22 cellular contexts compared by ENCODE assay signal in genomic region chr12:6416596-6416995, GRCh38. TPM values are rescaled to one million over a fixed set of nuclear protein-coding genes. Genes with fewer than 3 reads are reported as not detected.
DNase-seq lines count a peak whose midpoint lies in the region; ATAC-seq and TF ChIP-seq lines count a peak whose summit lies in the region.
"Had no signal": no experiment of that assay in that cellular context is flagged by ENCODE, and none has a peak within 500 bp of the region (broad histone marks: within the 10 kb centered on the region; RNA-seq: fewer than 3 reads in every experiment).

No MANE protein-coding gene starts in this region.

- no peak for TF ChIP-seq CTCF in NB4 (IDR thresholded peaks at IDR 0.05; ENCODE audit: low read depth, low read length)
- TF ChIP-seq CTCF in heart left ventricle (IDR thresholded peaks at IDR 0.05) = no peak

- 82 to 92% (median 87%) methylated on average over 3 of the region's 3 CpGs for WGBS in heart left ventricle, 4 donors

- no peaks in the 10 kb centered on the region for H3K9me3 ChIP-seq in heart left ventricle

- H3K27me3 ChIP-seq in heart left ventricle = no peaks in the 10 kb centered on the region

- H3K27ac Mint-ChIP-seq in activated CD8-positive, alpha-beta memory T cell treated with anti-CD3 and anti-CD28 coated beads, Interleukin-2, amount 10 ng/mL, durations not matched to agents 7 days and 5 days = no peak overlapping the region
- no peak overlapping the region for H3K27ac Mint-ChIP-seq in stimulated activated effector memory CD8-positive, alpha-beta T cell treated with anti-CD3 and anti-CD28 coated beads, Interleukin-12 subunit alpha, Interleukin-12 subunit beta, amount 100 ng/mL, for 72 hours
- H3K27ac Mint-ChIP-seq: activated naive CD4-positive, alpha-beta T cell treated with anti-CD3 and anti-CD28 coated beads, Interleukin-2, amount 50 U/mL, for 24 hours; brain; CD4-positive, alpha-beta T cell had no signal

- H3K27me3 Mint-ChIP-seq in activated CD8-positive, alpha-beta memory T cell treated with anti-CD3 and anti-CD28 coated beads, Interleukin-2, amount 10 ng/mL, durations not matched to agents 7 days and 5 days = peaks cover 3% of the 10 kb centered on the region
- H3K27me3 Mint-ChIP-seq: activated naive CD4-positive, alpha-beta T cell treated with anti-CD3 and anti-CD28 coated beads, Interleukin-2, amount 50 U/mL, for 24 hours; CD4-positive, alpha-beta T cell had no signal

- H3K9me3 Mint-ChIP-seq in activated CD8-positive, alpha-beta memory T cell treated with anti-CD3 and anti-CD28 coated beads, Interleukin-2, amount 10 ng/mL, durations not matched to agents 7 days and 5 days (ENCODE audit: low read depth) = no peaks in the 10 kb centered on the region
- H3K9me3 Mint-ChIP-seq in stimulated activated effector memory CD8-positive, alpha-beta T cell treated with anti-CD3 and anti-CD28 coated beads, Interleukin-12 subunit alpha, Interleukin-12 subunit beta, amount 100 ng/mL, for 72 hours = no peaks in the 10 kb centered on the region
- H3K9me3 Mint-ChIP-seq: activated naive CD4-positive, alpha-beta T cell treated with anti-CD3 and anti-CD28 coated beads, Interleukin-2, amount 50 U/mL, for 24 hours; CD4-positive, alpha-beta T cell had no signal

- CTCF ChIA-PET in activated CD8-positive, alpha-beta memory T cell treated with anti-CD3 and anti-CD28 coated beads, Interleukin-2, amount 10 ng/mL, durations not matched to agents 7 days and 5 days (lab: Charles Lee) = interaction anchor here (1.2 kb wide), 1 partner anchor 90 kb away, joined by 3 read pairs; no protein-coding TSS in a partner anchor

- TF ChIP-seq POLR2A in NB4 (IDR thresholded peaks at IDR 0.05; ENCODE audit: extremely low read depth, insufficient read length) (no peak), heart left ventricle (IDR thresholded peaks at IDR 0.05) (no peak)

- DNase-seq in activated CD8-positive, alpha-beta memory T cell treated with anti-CD3 and anti-CD28 coated beads, Interleukin-2, amount 10 ng/mL, durations not matched to agents 7 days and 5 days = no peak
- no peak for DNase-seq in activated CD8-positive, alpha-beta memory T cell treated with anti-CD3 and anti-CD28 coated beads, Interleukin-2, amount 50 U/mL, for 4 hours
- peak; percentile 92 for DNase-seq in NB4 (ENCODE audit: low read depth)
- DNase-seq in heart left ventricle = peak in 1 of 5 donors; percentile 47
- no peak for DNase-seq in stimulated activated effector memory CD8-positive, alpha-beta T cell treated with anti-CD3 and anti-CD28 coated beads, Interleukin-12 subunit alpha, Interleukin-12 subunit beta, amount 100 ng/mL, for 72 hours (ENCODE audit: low spot score in 2 of 2)
- DNase-seq in NCI-H1436 treated with DMSO at 0.1 percent for 48 hours (lab: John Stamatoyannopoulos, UW) = no peak
- DNase-seq: CD4-positive, alpha-beta T cell; DND-41; NCI-H187; NCI-H446; SHP77 treated with DMSO at 0.1 percent for 48 hours; stimulated activated CD4-positive, alpha-beta T cell treated with anti-CD3 and anti-CD28 coated beads, Interleukin-12 subunit alpha, Interleukin-12 subunit beta, amount 100 ng/mL, for 4 hours; stimulated activated naive CD4-positive, alpha-beta T cell treated with Interleukin-2 at 50 U/mL for 16 hours; T-helper 9 cell had no signal

- no peaks in the 10 kb centered on the region for H3K36me3 Mint-ChIP-seq in activated CD8-positive, alpha-beta memory T cell treated with anti-CD3 and anti-CD28 coated beads, Interleukin-2, amount 10 ng/mL, durations not matched to agents 7 days and 5 days
- no peaks in the 10 kb centered on the region for H3K36me3 Mint-ChIP-seq in stimulated activated effector memory CD8-positive, alpha-beta T cell treated with anti-CD3 and anti-CD28 coated beads, Interleukin-12 subunit alpha, Interleukin-12 subunit beta, amount 100 ng/mL, for 72 hours
- H3K36me3 Mint-ChIP-seq: activated naive CD4-positive, alpha-beta T cell treated with anti-CD3 and anti-CD28 coated beads, Interleukin-2, amount 50 U/mL, for 24 hours; brain had no signal

- peaks cover 0 to 13% (median 0%) of the 10 kb centered on the region in 12 donors for H3K4me1 ChIP-seq in heart left ventricle
- H3K4me1 ChIP-seq: parathyroid adenoma had no signal

- H3K36me3 ChIP-seq in heart left ventricle = no peaks in the 10 kb centered on the region

- intact Hi-C loops in heart left ventricle (cut with DNase I) = no loop called here

- H3K4me3 ChIP-seq in NB4 (ENCODE audit: low read depth, low read length) = no peak overlapping the region
- no peak overlapping the region for H3K4me3 ChIP-seq in heart left ventricle

- no peak overlapping the region for H3K4me3 Mint-ChIP-seq in activated CD8-positive, alpha-beta memory T cell treated with anti-CD3 and anti-CD28 coated beads, Interleukin-2, amount 10 ng/mL, durations not matched to agents 7 days and 5 days
- H3K4me3 Mint-ChIP-seq in stimulated activated effector memory CD8-positive, alpha-beta T cell treated with anti-CD3 and anti-CD28 coated beads, Interleukin-12 subunit alpha, Interleukin-12 subunit beta, amount 100 ng/mL, for 72 hours = no peak overlapping the region
- H3K4me3 Mint-ChIP-seq: activated naive CD4-positive, alpha-beta T cell treated with anti-CD3 and anti-CD28 coated beads, Interleukin-2, amount 50 U/mL, for 24 hours; brain; CD4-positive, alpha-beta T cell had no signal

- H3K27ac ChIP-seq in heart left ventricle = peak overlapping the region in 1 of 12 donors; percentile 73
- H3K27ac ChIP-seq: parathyroid adenoma had no signal

- ATAC-seq in activated CD8-positive, alpha-beta memory T cell treated with anti-CD3 and anti-CD28 coated beads, Interleukin-2, amount 10 ng/mL, durations not matched to agents 7 days and 5 days = peak; percentile 27
- peak in 3 of 4 donors; percentile 55 to 70 (median 69) for ATAC-seq in heart left ventricle
- peak; percentile 66 for ATAC-seq in stimulated activated effector memory CD8-positive, alpha-beta T cell treated with anti-CD3 and anti-CD28 coated beads, Interleukin-12 subunit alpha, Interleukin-12 subunit beta, amount 100 ng/mL, for 72 hours
- no peak for ATAC-seq in HG02840 (IDR thresholded peaks at IDR 0.05; ENCODE audit: low FRiP score, unreplicated experiment)
- ATAC-seq in GM21717 (IDR thresholded peaks at IDR 0.05; ENCODE audit: unreplicated experiment) = no peak

- H3K4me1 Mint-ChIP-seq in activated CD8-positive, alpha-beta memory T cell treated with anti-CD3 and anti-CD28 coated beads, Interleukin-2, amount 10 ng/mL, durations not matched to agents 7 days and 5 days = peaks cover 22% of the 10 kb centered on the region
- peaks cover 13% of the 10 kb centered on the region for H3K4me1 Mint-ChIP-seq in stimulated activated effector memory CD8-positive, alpha-beta T cell treated with anti-CD3 and anti-CD28 coated beads, Interleukin-12 subunit alpha, Interleukin-12 subunit beta, amount 100 ng/mL, for 72 hours
- H3K4me1 Mint-ChIP-seq: activated naive CD4-positive, alpha-beta T cell treated with anti-CD3 and anti-CD28 coated beads, Interleukin-2, amount 50 U/mL, for 24 hours; brain had no signal

RNA-seq across cellular contexts. Expression of gene CD27, which starts 28.2 kb away (rescaled TPM):
- 10 to 100 TPM; 44.9 to 67.3 TPM for total RNA-seq in activated CD8-positive, alpha-beta memory T cell treated with anti-CD3 and anti-CD28 coated beads, Interleukin-2, amount 10 ng/mL, durations not matched to agents 7 days and 5 days
- total RNA-seq in heart left ventricle = 1 to 10 TPM in 1 of 9 donors, under 1 TPM in 3, not detected in 5; 0.27 to 5.3 (median 0.42) TPM
- polyA plus RNA-seq in heart left ventricle = under 1 TPM in 1 of 2 donors, not detected in 1; 0.19 TPM
- total RNA-seq: dermis microvascular lymphatic vessel endothelial cell, epithelial cell of proximal tubule had no signal

RNA-seq across cellular contexts. Expression of gene LTBR, which starts 32.6 kb away (rescaled TPM):
- total RNA-seq in activated CD8-positive, alpha-beta memory T cell treated with anti-CD3 and anti-CD28 coated beads, Interleukin-2, amount 10 ng/mL, durations not matched to agents 7 days and 5 days = under 1 TPM; 0.30 to 0.41 TPM
- 10 to 100 TPM; 16.0 to 83.4 (median 26.2) TPM for total RNA-seq in heart left ventricle
- 10 to 100 TPM; 22.8 to 41.8 TPM for polyA plus RNA-seq in heart left ventricle

RNA-seq across cellular contexts. Expression of gene TAPBPL, which starts 35.2 kb away (rescaled TPM):
- 10 to 100 TPM; 49.1 to 53.0 TPM for total RNA-seq in activated CD8-positive, alpha-beta memory T cell treated with anti-CD3 and anti-CD28 coated beads, Interleukin-2, amount 10 ng/mL, durations not matched to agents 7 days and 5 days
- total RNA-seq in heart left ventricle = 10 to 100 TPM in 8 of 9 donors, 1 to 10 TPM in 1; 6.9 to 55.6 (median 14.1) TPM
- 10 to 100 TPM in 1 of 2 donors, 1 to 10 TPM in 1; 5.4 to 10.2 TPM for polyA plus RNA-seq in heart left ventricle

RNA-seq across cellular contexts. Expression of gene SCNN1A, which starts 41.2 kb away (rescaled TPM):
- under 1 TPM; 0.49 to 0.58 TPM for total RNA-seq in activated CD8-positive, alpha-beta memory T cell treated with anti-CD3 and anti-CD28 coated beads, Interleukin-2, amount 10 ng/mL, durations not matched to agents 7 days and 5 days
- 1 to 10 TPM in 1 of 9 donors, under 1 TPM in 4, not detected in 4; 0.35 to 3.9 (median 0.55) TPM for total RNA-seq in heart left ventricle
- under 1 TPM; 0.11 to 0.15 TPM for polyA plus RNA-seq in heart left ventricle
- total RNA-seq: frontal cortex had no signal

RNA-seq across cellular contexts. Expression of gene VAMP1, which starts 53.9 kb away (rescaled TPM):
- total RNA-seq in activated CD8-positive, alpha-beta memory T cell treated with anti-CD3 and anti-CD28 coated beads, Interleukin-2, amount 10 ng/mL, durations not matched to agents 7 days and 5 days = 10 to 100 TPM; 49.2 to 59.1 TPM
- 1 to 10 TPM; 2.1 to 8.3 (median 3.4) TPM for total RNA-seq in heart left ventricle
- polyA plus RNA-seq in heart left ventricle = 1 to 10 TPM; 2.7 to 6.2 TPM

Comparison
In these comparisons a context has a peak if more than half of its experiments do, and no peak if none do; other contexts are left out.
1. ATAC-seq: peak in activated CD8-positive, alpha-beta memory T cell treated with anti-CD3 and anti-CD28 coated beads, Interleukin-2, amount 10 ng/mL, durations not matched to agents 7 days and 5 days (single experiment), heart left ventricle (3 of 4) and stimulated activated effector memory CD8-positive, alpha-beta T cell treated with anti-CD3 and anti-CD28 coated beads, Interleukin-12 subunit alpha, Interleukin-12 subunit beta, amount 100 ng/mL, for 72 hours (single experiment); none in HG02840 (single experiment) and GM21717 (single experiment).
2. RNA of gene CD27, which starts 28.2 kb away (total RNA-seq): 44.9 to 67.3 TPM in activated CD8-positive, alpha-beta memory T cell treated with anti-CD3 and anti-CD28 coated beads, Interleukin-2, amount 10 ng/mL, durations not matched to agents 7 days and 5 days; 0.27 to 5.3 TPM in heart left ventricle; every median in the first group is over 4 times any median in the second.
3. RNA of gene LTBR, which starts 32.6 kb away (total RNA-seq): 16.0 to 83.4 TPM in heart left ventricle; 0.30 to 0.41 TPM in activated CD8-positive, alpha-beta memory T cell treated with anti-CD3 and anti-CD28 coated beads, Interleukin-2, amount 10 ng/mL, durations not matched to agents 7 days and 5 days; every median in the first group is over 10 times any median in the second.